ENCODE assay signal across 18 cellular contexts in the genomic region with DNA sequence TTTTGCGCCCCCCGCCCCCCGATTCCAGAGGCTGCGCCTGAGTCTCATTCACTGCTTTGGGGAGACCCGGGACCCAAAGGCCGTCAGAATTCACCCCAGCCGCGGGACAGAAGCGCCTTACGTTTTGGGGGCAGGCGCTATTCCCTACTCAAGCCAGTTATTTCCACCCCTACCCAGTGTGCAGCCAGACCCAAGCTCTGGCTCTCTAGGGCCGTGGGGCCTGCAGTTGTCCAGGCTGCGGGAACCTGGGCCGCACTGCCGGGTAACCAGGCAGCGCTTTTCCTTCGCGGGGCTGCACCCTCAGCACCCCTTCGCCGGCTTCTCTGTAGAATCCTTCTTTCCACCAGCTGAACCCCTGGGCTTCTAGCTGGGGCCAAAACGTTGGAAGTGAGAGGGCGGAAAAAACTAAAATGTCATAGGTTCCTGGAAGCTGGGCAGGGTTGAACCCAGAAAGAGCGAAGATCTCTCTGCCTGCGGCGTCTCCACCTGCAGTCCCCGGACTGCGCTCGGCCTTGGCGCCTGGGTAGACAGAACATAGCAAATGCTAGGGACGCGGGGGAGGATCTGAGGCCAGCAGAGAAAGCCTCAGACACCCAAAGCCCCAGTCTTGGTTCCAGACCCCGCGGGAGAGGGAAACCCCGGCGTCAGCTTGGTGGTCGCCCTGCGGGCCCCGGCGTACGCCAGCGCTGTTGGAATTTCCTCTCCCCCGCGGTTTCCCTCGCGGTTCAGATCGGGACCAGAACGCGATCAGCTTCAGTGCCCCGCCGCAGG. TPM values are rescaled to one million over a fixed set of nuclear protein-coding genes. Genes with fewer than 3 reads are reported as not detected.
DNase-seq lines count a peak whose midpoint lies in the region; ATAC-seq and TF ChIP-seq lines count a peak whose summit lies in the region.
"Had no signal": no experiment of that assay in that cellular context is flagged by ENCODE, and none has a peak within 500 bp of the region (broad histone marks: within the 10 kb centered on the region; RNA-seq: fewer than 3 reads in every experiment).

No MANE protein-coding gene starts in this region.

- H3K27ac ChIP-seq in BLaER1 treated with 17β-estradiol and CSF1 and Interleukin-3, amounts not matched to agents 10 nM and 100 nM, result no peak overlapping the region
- H3K27ac ChIP-seq in IMR-90 (ENCODE audit: insufficient read depth, low read length) (no peak overlapping the region), osteoblast (ENCODE audit: low read depth, low read length) (no peak overlapping the region), colonic mucosa (no peak overlapping the region)
- H3K27ac ChIP-seq: foreskin keratinocyte, skin epidermis had no signal

- peak overlapping the region in 6 of 10 experiments; percentile 14 to 52 (median 35); a peak in 8 of 20 replicates for H3K4me3 ChIP-seq in BLaER1 treated with 17β-estradiol and CSF1 and Interleukin-3, amounts not matched to agents 10 nM and 100 nM
- no peak overlapping the region for H3K4me3 ChIP-seq in IMR-90 (ENCODE audit: insufficient read depth, low read depth, low read length)
- peak overlapping the region; percentile 29 to 92 for H3K4me3 ChIP-seq in foreskin fibroblast (ENCODE audit: low read depth in 1 of 2, low read length in 2 of 2)
- peak overlapping the region; percentile 19 for H3K4me3 ChIP-seq in osteoblast (ENCODE audit: insufficient read depth, low read length)
- H3K4me3 ChIP-seq in colonic mucosa, result no peak overlapping the region
- H3K4me3 ChIP-seq: skin epidermis had no signal

- WGBS in IMR-90 (ENCODE audit: extremely low coverage in 2 of 2, insufficient read length in 1 of 2), 2 experiments, result 78% methylated on average over 19 of the region's 50 CpGs; no CpG with 5 or more reads in 1 of the 2 experiments

- BruUV-seq in IMR-90 (replicated peaks; lab: Mats Ljungman, UMichigan), result no TSS peak

- H3K14ac ChIP-seq in IMR-90 (replicated peaks; ENCODE audit: low read depth, low read length), result no peak overlapping the region

- no peak overlapping the region for H2BK120ac ChIP-seq in IMR-90 (ENCODE audit: low read depth, low read length)

- no peak overlapping the region for H4K5ac ChIP-seq in IMR-90 (ENCODE audit: low read depth, low read length)

- H3K56ac ChIP-seq in IMR-90 (ENCODE audit: extremely low read depth, insufficient read depth, low read length), result no peak overlapping the region

- H3K27me3 ChIP-seq in BLaER1 treated with 17β-estradiol and CSF1 and Interleukin-3, amounts not matched to agents 10 nM and 100 nM, result peaks cover 78 to 84% (median 80%) of the 10 kb centered on the region in 11 experiments
- H3K27me3 ChIP-seq in IMR-90 (ENCODE audit: control insufficient read depth, insufficient read depth, low read length), result no peaks in the 10 kb centered on the region
- peaks cover 23% of the 10 kb centered on the region for H3K27me3 ChIP-seq in osteoblast (ENCODE audit: insufficient read depth, low read length)
- H3K27me3 ChIP-seq in colonic mucosa, result peaks cover 25% of the 10 kb centered on the region

- H4K8ac ChIP-seq in IMR-90 (ENCODE audit: low read depth in 2 of 2, low read length in 2 of 2), result no peak overlapping the region

- no peak overlapping the region for H3K4ac ChIP-seq in IMR-90 (ENCODE audit: low read depth, low read length)

- intact Hi-C loops in IMR-90 (cut with micrococcal nuclease) (loop anchor here (10.0 kb wide), 1 partner anchor 909 kb away; no protein-coding TSS in a partner anchor), colonic mucosa (cut with DNase I) (loop anchor here (10.0 kb wide), 2 partner anchors 499 to 969 kb away; no protein-coding TSS in a partner anchor)

- peak overlapping the region; percentile 40 to 74 (median 66) for H3K4me2 ChIP-seq in BLaER1 treated with 17β-estradiol and CSF1 and Interleukin-3, amounts not matched to agents 10 nM and 100 nM
- H3K4me2 ChIP-seq in IMR-90 (ENCODE audit: low read depth, low read length), result no peak overlapping the region
- H3K4me2 ChIP-seq in osteoblast (ENCODE audit: insufficient read depth, low read length), result peak overlapping the region; percentile 36

- CTCF ChIA-PET in IMR-90 (lab: Yijun Ruan, JAX), result interaction anchor here (0.6 kb wide), 2 partner anchors 506 to 1201 kb away, joined by 3 read pairs; no protein-coding TSS in a partner anchor

- in situ Hi-C loops in IMR-90 (cut with MboI; ENCODE audit: low sequenced_read_pairs), result loop anchor here (10.0 kb wide), 1 partner anchor 969 kb away; no protein-coding TSS in a partner anchor

- no peak overlapping the region for H2AK5ac ChIP-seq in IMR-90 (ENCODE audit: low read depth, low read length)

- H4K20me1 ChIP-seq in BLaER1 treated with 17β-estradiol and CSF1 and Interleukin-3, amounts not matched to agents 10 nM and 100 nM, result peaks cover 0 to 61% (median 42%) of the 10 kb centered on the region in 11 experiments; a peak in 17 of 22 replicates
- no peaks in the 10 kb centered on the region for H4K20me1 ChIP-seq in IMR-90 (ENCODE audit: insufficient read depth, low read length)
- H4K20me1 ChIP-seq in osteoblast (ENCODE audit: insufficient read depth, low read length), result no peaks in the 10 kb centered on the region

- peaks cover 18 to 32% (median 30%) of the 10 kb centered on the region in 10 experiments; a peak in 18 of 20 replicates for H3K4me1 ChIP-seq in BLaER1 treated with 17β-estradiol and CSF1 and Interleukin-3, amounts not matched to agents 10 nM and 100 nM
- H3K4me1 ChIP-seq in IMR-90 (ENCODE audit: control insufficient read depth, insufficient read depth, low read length), result peaks cover 2% of the 10 kb centered on the region; the same call in 1 of the 2 replicates
- peaks cover 9% of the 10 kb centered on the region for H3K4me1 ChIP-seq in osteoblast (ENCODE audit: insufficient read depth, low read length)
- H3K4me1 ChIP-seq in colonic mucosa, result peaks cover 4% of the 10 kb centered on the region

- TF ChIP-seq RAD21 in IMR-90 (IDR thresholded peaks at IDR 0.05; ENCODE audit: low read length), result no peak

- 0 out of 2 replicates have a peak, but pooled peaks cover 2% of the 10 kb centered on the region for H3K9me1 ChIP-seq in IMR-90 (ENCODE audit: insufficient read depth, low read length)

- H3K18ac ChIP-seq in IMR-90 (ENCODE audit: low read depth, low read length), result no peak overlapping the region

- H2BK5ac ChIP-seq in IMR-90 (ENCODE audit: low read depth, low read length, poor library complexity, severe bottlenecking), result no peak overlapping the region

- H3K79me2 ChIP-seq in osteoblast (ENCODE audit: insufficient read depth, low read length), result no peaks in the 10 kb centered on the region

- dilution Hi-C loops in IMR-90 (cut with HindIII; ENCODE audit: low sequenced_read_pairs, unreplicated experiment), result no loop called here

- H3K9me3 ChIP-seq in BLaER1 treated with 17β-estradiol and CSF1 and Interleukin-3, amounts not matched to agents 10 nM and 100 nM (replicated peaks in 1 of 11), result no peaks in the 10 kb centered on the region
- no peaks in the 10 kb centered on the region for H3K9me3 ChIP-seq in IMR-90 (ENCODE audit: control insufficient read depth, insufficient read depth, low read length)
- H3K9me3 ChIP-seq in osteoblast (ENCODE audit: low read depth, low read length), result no peaks in the 10 kb centered on the region
- H3K9me3 ChIP-seq in colonic mucosa, result no peaks in the 10 kb centered on the region

- H3K79me1 ChIP-seq in IMR-90 (ENCODE audit: low read depth in 1 of 2, low read length in 2 of 2), result peaks cover 0 to 5% of the 10 kb centered on the region in 2 experiments; a peak in 1 of 4 replicates

- DNase-seq in IMR-90 (no peak), foreskin fibroblast (peak in 1 of 2 donors; percentile 75), osteoblast (ENCODE audit: insufficient read length, low spot score, missing footprints) (peak; percentile 77), colonic mucosa (no peak), RKO (ENCODE audit: low spot score) (no peak)
- DNase-seq: activated CD8-positive, alpha-beta memory T cell treated with anti-CD3 and anti-CD28 coated beads, Interleukin-2, amount 50 U/mL, for 4 hours; activated naive CD4-positive, alpha-beta T cell treated with Interleukin-2 at 50 U/mL for 16 hours; effector memory CD4-positive, alpha-beta T cell; foreskin keratinocyte; Karpas-422; NCI-H1436; NCI-H226; occipital lobe; Right ventricle myocardium superior had no signal

- H2BK15ac ChIP-seq in IMR-90 (ENCODE audit: low read depth, low read length), result no peak overlapping the region

- no peak overlapping the region for H3K23ac ChIP-seq in IMR-90 (ENCODE audit: low read depth, low read length)

- no peaks in the 10 kb centered on the region for H3K36me3 ChIP-seq in BLaER1 treated with 17β-estradiol and CSF1 and Interleukin-3, amounts not matched to agents 10 nM and 100 nM
- no peaks in the 10 kb centered on the region for H3K36me3 ChIP-seq in IMR-90 (ENCODE audit: control insufficient read depth, insufficient read depth, low read length)
- H3K36me3 ChIP-seq in osteoblast (ENCODE audit: insufficient read depth, low read length), result no peaks in the 10 kb centered on the region
- no peaks in the 10 kb centered on the region for H3K36me3 ChIP-seq in colonic mucosa

- no peak overlapping the region for H2BK20ac ChIP-seq in IMR-90 (ENCODE audit: low read depth, low read length)

- no peak for ATAC-seq in IMR-90 (ENCODE audit: low read depth)
- ATAC-seq in HG03439 (IDR thresholded peaks at IDR 0.05; ENCODE audit: unreplicated experiment), result no peak
- no peak for ATAC-seq in HG03457 (IDR thresholded peaks at IDR 0.05; ENCODE audit: unreplicated experiment)
- ATAC-seq: foreskin keratinocyte had no signal

- no peak overlapping the region for H3K9ac ChIP-seq in BLaER1 treated with 17β-estradiol and CSF1 and Interleukin-3, amounts not matched to agents 10 nM and 100 nM
- H3K9ac ChIP-seq in IMR-90 (ENCODE audit: low read depth, low read length), result no peak overlapping the region
- H3K9ac ChIP-seq in colonic mucosa (ENCODE audit: low read depth in 2 of 2, low read length in 2 of 2), result no peak overlapping the region

- H4K91ac ChIP-seq in IMR-90 (ENCODE audit: insufficient read depth, low read depth, low read length), result no peak overlapping the region

- POLR2A ChIA-PET in IMR-90 (lab: Charles Lee; ENCODE audit: unreplicated experiment), result no interaction called here

- no peak overlapping the region for H2AK9ac ChIP-seq in IMR-90 (replicated peaks; ENCODE audit: low read depth, low read length, poor library complexity)

- no peak for TF ChIP-seq POLR2A in IMR-90 (IDR thresholded peaks at IDR 0.05; ENCODE audit: low read depth, low read length)

- TF ChIP-seq CTCF in IMR-90 (conservative IDR thresholded peaks at IDR 0.05; ENCODE audit: low read depth, low read length) (no peak), foreskin fibroblast (IDR thresholded peaks at IDR 0.05; ENCODE audit: low read depth, low read length) (no peak), osteoblast (IDR thresholded peaks at IDR 0.05; ENCODE audit: extremely low read depth, low read depth, low read length) (no peak), colonic mucosa (IDR thresholded peaks at IDR 0.05) (no peak)

- H2AFZ ChIP-seq in IMR-90 (replicated peaks; ENCODE audit: low read length, poor library complexity), result peak overlapping the region; percentile 15
- no peak overlapping the region for H2AFZ ChIP-seq in osteoblast (ENCODE audit: low read length)

RNA-seq across cellular contexts. Expression of a gene that starts 18.4 kb away (rescaled TPM):
- total RNA-seq in IMR-90 (2012; rRNA removed), result 15.8 and 18.6 TPM in 2 replicates
- 40.5 and 44.9 TPM in 2 replicates for polyA plus RNA-seq in IMR-90 (2012; rRNA removed)
- polyA plus RNA-seq in IMR-90 (2012; cell fraction: cytosol; rRNA removed), result 13.1 and 30.1 TPM in 2 replicates
- 165 and 239 TPM in 2 replicates for polyA plus RNA-seq in IMR-90 (2012; cell fraction: nucleus; rRNA removed; ENCODE audit: low replicate concordance)
- total RNA-seq in osteoblast, result 11.9 and 14.1 TPM in 2 replicates
- total RNA-seq in colonic mucosa, result 1 to 10 TPM; 4.8 to 7.2 TPM

Comparison
In these comparisons a context has a peak if more than half of its experiments do, and no peak if none do; other contexts are left out.
1. H3K4me3 ChIP-seq: peak in BLaER1 treated with 17β-estradiol and CSF1 and Interleukin-3, amounts not matched to agents 10 nM and 100 nM (6 of 10), foreskin fibroblast (2 of 2) and osteoblast (single experiment); none in IMR-90 (single experiment) and colonic mucosa (single experiment).